8 cellular contexts compared by ENCODE assay signal in genomic region chr19:56252699-56253422, GRCh38. TPM values are rescaled to one million over a fixed set of nuclear protein-coding genes. Genes with fewer than 3 reads are reported as not detected.
DNase-seq lines count a peak whose midpoint lies in the region; ATAC-seq and TF ChIP-seq lines count a peak whose summit lies in the region.

No MANE protein-coding gene starts in this region.

- H3F3A ChIP-seq in MM.1S (ENCODE audit: insufficient read depth, low read length): no peaks in the 10 kb centered on the region

- H3K4me2 ChIP-seq in MM.1S (ENCODE audit: low read depth, low read length): no peak overlapping the region

- H3K27ac ChIP-seq in MM.1S (ENCODE audit: low read length): no peak overlapping the region

- no peaks in the 10 kb centered on the region for H3K9me3 ChIP-seq in MM.1S (replicated peaks; ENCODE audit: insufficient read depth, low read length)

- H4K20me1 ChIP-seq in MM.1S (ENCODE audit: insufficient read depth, low read length): no peaks in the 10 kb centered on the region

- no peak overlapping the region for H3K9ac ChIP-seq in MM.1S (ENCODE audit: low read length)

- H2AFZ ChIP-seq in MM.1S (ENCODE audit: low read length): peak overlapping the region; percentile 70

- no peaks in the 10 kb centered on the region for H3K79me2 ChIP-seq in MM.1S (ENCODE audit: low read length)

- no peaks in the 10 kb centered on the region for H3K36me3 ChIP-seq in MM.1S (replicated peaks; ENCODE audit: insufficient read depth, low read length)

- no peaks in the 10 kb centered on the region for H3K9me2 ChIP-seq in MM.1S (replicated peaks; ENCODE audit: insufficient read depth, low read length)

- DNase-seq in MM.1S: peak; percentile 73
- DNase-seq in T-helper 1 cell: peak; percentile 16 to 67 (median 48)
- peak; percentile 76 for DNase-seq in amniotic epithelial cell (ENCODE audit: low read depth)
- peak; percentile 80 for DNase-seq in left ventricle myocardium superior
- DNase-seq in sciatic nerve (ENCODE audit: low spot score): peak; percentile 75

- intact Hi-C loops in left ventricle myocardium superior (cut with micrococcal nuclease) (loop anchor here (5.0 kb wide), 1 partner anchor 99 kb away; no protein-coding TSS in a partner anchor), sciatic nerve (cut with DNase I) (no loop called here)

- peak; percentile 16 for TF ChIP-seq CTCF in GM12801 (IDR thresholded peaks at IDR 0.05; ENCODE audit: extremely low read depth, insufficient read length)
- peak; percentile 88 for TF ChIP-seq CTCF in MM.1S (IDR thresholded peaks at IDR 0.05; ENCODE audit: low read length)

- no peaks in the 10 kb centered on the region for H3K4me1 ChIP-seq in MM.1S (ENCODE audit: low read length)

- H3K4me3 ChIP-seq in MM.1S (ENCODE audit: low read length): no peak overlapping the region

- peak; percentile 72 for ATAC-seq in left ventricle myocardium superior
- ATAC-seq in sciatic nerve: peak; percentile 49
- no peak for ATAC-seq in HG03159 (IDR thresholded peaks at IDR 0.05; ENCODE audit: unreplicated experiment)
- no peak for ATAC-seq in GM21717 (IDR thresholded peaks at IDR 0.05; ENCODE audit: unreplicated experiment)

- H3K27me3 ChIP-seq in MM.1S (replicated peaks; ENCODE audit: insufficient read depth, low read length): no peaks in the 10 kb centered on the region

RNA-seq across cellular contexts. Expression of gene EDDM13, which starts 19.7 kb away (rescaled TPM):
- total RNA-seq in left ventricle myocardium superior (not detected), sciatic nerve (not detected)

RNA-seq across cellular contexts. Expression of gene ZSCAN5C, which starts 50.8 kb away (rescaled TPM):
- total RNA-seq in left ventricle myocardium superior (not detected), sciatic nerve (not detected)

RNA-seq across cellular contexts. Expression of gene ZSCAN5B, which starts 55.3 kb away (rescaled TPM):
- total RNA-seq in left ventricle myocardium superior (not detected), sciatic nerve (not detected)

Comparison
In these comparisons a context has a peak if more than half of its experiments do, and no peak if none do; other contexts are left out.
1. ATAC-seq: peak in left ventricle myocardium superior (single experiment) and sciatic nerve (single experiment); none in HG03159 (single experiment) and GM21717 (single experiment).
2. Peak in every context shown above with its lines, with median percentiles within 50 percentile points of each other: DNase-seq.